9 cellular contexts compared by ENCODE assay signal in the genomic region with DNA sequence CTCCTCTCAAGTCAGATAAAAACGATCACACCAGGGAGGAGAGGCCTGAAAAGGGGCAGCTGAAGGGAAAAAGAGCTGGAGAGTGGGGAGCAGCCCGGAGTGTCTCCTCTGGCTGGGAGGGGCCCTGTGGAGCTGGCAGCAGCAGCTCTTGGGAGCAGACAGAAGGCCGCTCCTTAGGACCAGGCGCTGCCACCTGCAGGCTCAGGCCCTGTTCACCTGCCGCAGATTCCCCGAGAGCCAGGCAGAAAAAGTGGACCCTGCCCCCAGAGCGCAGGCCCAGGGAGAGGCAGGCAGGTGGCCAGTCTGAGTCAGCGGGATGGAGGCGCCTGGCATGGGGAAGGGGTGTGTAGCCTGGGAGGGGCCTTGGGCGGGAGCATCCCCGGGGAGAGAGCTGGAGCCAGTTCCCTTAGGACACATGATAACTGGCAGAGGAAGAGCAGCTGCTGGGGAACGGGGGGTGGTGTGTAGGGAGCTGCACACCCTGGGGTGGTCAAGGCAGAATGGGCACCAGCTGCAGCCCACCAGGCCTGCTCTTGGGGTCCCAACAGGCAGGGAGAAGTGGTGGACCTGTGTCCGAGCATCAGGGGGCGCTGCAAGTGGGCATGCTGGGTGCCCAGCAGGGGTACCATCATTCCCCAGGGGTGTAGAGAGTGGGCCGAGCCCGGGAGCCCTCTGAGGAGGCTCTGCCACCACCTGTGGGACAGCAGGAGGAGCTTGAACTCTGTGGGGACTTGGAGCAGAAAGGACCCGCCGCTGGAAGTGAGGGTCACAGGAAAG.
DNase-seq lines count a peak whose midpoint lies in the region; ATAC-seq and TF ChIP-seq lines count a peak whose summit lies in the region.
"Had no signal": no experiment of that assay in that cellular context is flagged by ENCODE, and none has a peak within 500 bp of the region (broad histone marks: within the 10 kb centered on the region; RNA-seq: fewer than 3 reads in every experiment).

No MANE protein-coding gene starts in this region.

- H3K4me2 ChIP-seq in H9 (ENCODE audit: insufficient read depth, insufficient read length, low read length) (no peak overlapping the region), trophoblast cell (ENCODE audit: low read length) (no peak overlapping the region)

- peaks cover 22 to 31% of the 10 kb centered on the region in 2 experiments for H3K4me1 Mint-ChIP-seq in H9
- peaks cover 24 to 25% of the 10 kb centered on the region in 2 donors for H3K4me1 Mint-ChIP-seq in stimulated activated naive B cell treated with anti-CD40 and anti-IgM and Interleukin-4, amounts not matched to agents 10 μg/mL and 1 μg/mL and 100 μg/mL, for 72 hours

- DNase-seq in H9 (peak; percentile 68), NCI-H526 (lab: John Stamatoyannopoulos, UW) (peak; percentile 94 to 98), trophoblast cell (peak; percentile 75 to 77), ureter (ENCODE audit: low spot score) (no peak)
- DNase-seq in stimulated activated naive B cell treated with anti-CD40 and anti-IgM and Interleukin-4, amounts not matched to agents 10 μg/mL and 1 μg/mL and 100 μg/mL, for 72 hours: no peak
- DNase-seq: activated naive CD8-positive, alpha-beta T cell treated with anti-CD3 and anti-CD28 coated beads, Interleukin-2, amount 10 ng/mL, durations not matched to agents 7 days and 5 days had no signal

- peak; percentile 36; the same call in 2 of the 3 replicates for TF ChIP-seq CTCF in H9 (conservative IDR thresholded peaks at IDR 0.05)

- H2BK120ac ChIP-seq in H9 (ENCODE audit: low read depth, low read length, poor library complexity, severe bottlenecking) (no peak overlapping the region), trophoblast cell (ENCODE audit: insufficient read depth, low read length, poor library complexity) (no peak overlapping the region)

- no peaks in the 10 kb centered on the region; the same call in 1 of the 2 replicates for H3K27me3 Mint-ChIP-seq in H9 (ENCODE audit: low read depth)
- no peaks in the 10 kb centered on the region for H3K27me3 Mint-ChIP-seq in stimulated activated naive B cell treated with anti-CD40 and anti-IgM and Interleukin-4, amounts not matched to agents 10 μg/mL and 1 μg/mL and 100 μg/mL, for 72 hours
- H3K27me3 Mint-ChIP-seq: activated naive CD8-positive, alpha-beta T cell treated with anti-CD3 and anti-CD28 coated beads, Interleukin-2, amount 10 ng/mL, durations not matched to agents 7 days and 5 days had no signal

- H3K79me2 ChIP-seq in H9 (ENCODE audit: insufficient read depth, low read length): no peaks in the 10 kb centered on the region
- H3K79me2 ChIP-seq in trophoblast cell (ENCODE audit: control insufficient read depth, insufficient read depth, low read length, poor library complexity): no peaks in the 10 kb centered on the region

- H3K9ac ChIP-seq in H9 (ENCODE audit: extremely low read depth, insufficient read length, low read length) (no peak overlapping the region), trophoblast cell (ENCODE audit: low read length) (no peak overlapping the region)

- H4K91ac ChIP-seq in H9 (ENCODE audit: insufficient read length, low read depth, low read length): no peak overlapping the region
- peak overlapping the region; percentile 17 for H4K91ac ChIP-seq in trophoblast cell (ENCODE audit: low read depth, low read length)

- peak; percentile 44 for ATAC-seq in esophagus mucosa
- no peak for ATAC-seq in GM19452 (IDR thresholded peaks at IDR 0.05; ENCODE audit: unreplicated experiment)
- ATAC-seq in stimulated activated naive B cell treated with anti-CD40 and anti-IgM and Interleukin-4, amounts not matched to agents 10 μg/mL and 1 μg/mL and 100 μg/mL, for 72 hours (replicated peaks): no peak
- no peak for ATAC-seq in HG03095 (IDR thresholded peaks at IDR 0.05; ENCODE audit: unreplicated experiment)

- no peak overlapping the region for H3K4me3 ChIP-seq in trophoblast cell (ENCODE audit: low read depth, low read length)

- H3K56ac ChIP-seq in H9 (ENCODE audit: insufficient read length, low read depth, low read length): no peak overlapping the region

- no peak overlapping the region for H3T11ph ChIP-seq in H9 (ENCODE audit: low read length)

- H3K36me3 ChIP-seq in trophoblast cell (ENCODE audit: control insufficient read depth in 1 of 2, insufficient read depth in 2 of 2, low read length in 2 of 2): no peaks in the 10 kb centered on the region

- H3K36me3 Mint-ChIP-seq in H9 (ENCODE audit: insufficient read depth in 1 of 3, low read depth in 3 of 3): no peaks in the 10 kb centered on the region
- peaks cover 7 to 9% of the 10 kb centered on the region in 2 donors for H3K36me3 Mint-ChIP-seq in stimulated activated naive B cell treated with anti-CD40 and anti-IgM and Interleukin-4, amounts not matched to agents 10 μg/mL and 1 μg/mL and 100 μg/mL, for 72 hours

- H4K8ac ChIP-seq in H9 (replicated peaks; ENCODE audit: insufficient read length, low read depth, low read length): no peak overlapping the region
- no peak overlapping the region for H4K8ac ChIP-seq in trophoblast cell (ENCODE audit: low read depth, low read length)

- H3K79me1 ChIP-seq in H9 (ENCODE audit: insufficient read depth, low read depth, low read length, poor library complexity, severe bottlenecking): no peaks in the 10 kb centered on the region
- H3K79me1 ChIP-seq in trophoblast cell (ENCODE audit: low read length): peaks cover 14% of the 10 kb centered on the region

- H4K20me1 ChIP-seq in H9 (ENCODE audit: control insufficient read depth, insufficient read depth, insufficient read length): no peaks in the 10 kb centered on the region

- no peaks in the 10 kb centered on the region for H3K27me3 ChIP-seq in H9 (ENCODE audit: insufficient read depth, low read length)
- H3K27me3 ChIP-seq in trophoblast cell (ENCODE audit: insufficient read depth, low read length): no peaks in the 10 kb centered on the region

- no peak overlapping the region for H2BK5ac ChIP-seq in H9 (ENCODE audit: insufficient read length, low read length)
- H2BK5ac ChIP-seq in trophoblast cell (ENCODE audit: low read depth, low read length, poor library complexity): no peak overlapping the region

- H3K4ac ChIP-seq in H9 (ENCODE audit: low read depth, low read length) (no peak overlapping the region), trophoblast cell (ENCODE audit: low read depth, low read length) (no peak overlapping the region)

- WGBS in H9 (ENCODE audit: extremely low coverage, insufficient read length, low lambda C conversion rate): no CpG with 5 or more reads among the region's 18 CpGs
- no CpG with 5 or more reads among the region's 18 CpGs for WGBS in trophoblast cell (ENCODE audit: extremely low coverage, insufficient coverage, insufficient read length)

- no peaks in the 10 kb centered on the region for H3K23me2 ChIP-seq in H9 (ENCODE audit: insufficient read length, low read depth, low read length, poor library complexity, severe bottlenecking)

- H2AFZ ChIP-seq in H9 (ENCODE audit: low read length): no peak overlapping the region
- no peak overlapping the region for H2AFZ ChIP-seq in trophoblast cell (ENCODE audit: insufficient read depth, low read length, poor library complexity)

- H3K4me1 ChIP-seq in H9 (ENCODE audit: insufficient read depth, low read length) (no peaks in the 10 kb centered on the region; the same call in 1 of the 2 replicates), trophoblast cell (ENCODE audit: control insufficient read depth in 1 of 2, insufficient read depth in 2 of 2, low read length in 2 of 2) (peaks cover 13 to 25% of the 10 kb centered on the region in 2 experiments)

- H2BK15ac ChIP-seq in H9 (ENCODE audit: low read depth, low read length): no peak overlapping the region

- H3K14ac ChIP-seq in H9 (ENCODE audit: insufficient read depth, low read length) (no peak overlapping the region; the same call in 1 of the 2 replicates), trophoblast cell (ENCODE audit: low read length) (no peak overlapping the region)

- no peak overlapping the region for H2AK5ac ChIP-seq in H9 (ENCODE audit: insufficient read length, low read length)
- H2AK5ac ChIP-seq in trophoblast cell (ENCODE audit: low read length): peak overlapping the region; percentile 4

- H4K12ac ChIP-seq in trophoblast cell (ENCODE audit: low read depth, low read length): no peak overlapping the region

- H3K27ac Mint-ChIP-seq in H9: peak overlapping the region; percentile 24 to 67 (median 44); a peak in 2 of 7 replicates
- no peak overlapping the region for H3K27ac Mint-ChIP-seq in stimulated activated naive B cell treated with anti-CD40 and anti-IgM and Interleukin-4, amounts not matched to agents 10 μg/mL and 1 μg/mL and 100 μg/mL, for 72 hours
- H3K27ac Mint-ChIP-seq: activated naive CD8-positive, alpha-beta T cell treated with anti-CD3 and anti-CD28 coated beads, Interleukin-2, amount 10 ng/mL, durations not matched to agents 7 days and 5 days had no signal

- H3K4me3 Mint-ChIP-seq in H9: no peak overlapping the region
- H3K4me3 Mint-ChIP-seq in stimulated activated naive B cell treated with anti-CD40 and anti-IgM and Interleukin-4, amounts not matched to agents 10 μg/mL and 1 μg/mL and 100 μg/mL, for 72 hours: no peak overlapping the region
- H3K4me3 Mint-ChIP-seq: activated naive CD8-positive, alpha-beta T cell treated with anti-CD3 and anti-CD28 coated beads, Interleukin-2, amount 10 ng/mL, durations not matched to agents 7 days and 5 days had no signal

- H4K5ac ChIP-seq in H9 (ENCODE audit: insufficient read length, low read depth, low read length): no peak overlapping the region

- H3K27ac ChIP-seq in H9 (ENCODE audit: insufficient read length, low read depth, low read length) (no peak overlapping the region), trophoblast cell (ENCODE audit: low read depth, low read length) (no peak overlapping the region)

- H3K18ac ChIP-seq in H9 (ENCODE audit: insufficient read length, low read depth, low read length): no peak overlapping the region
- H3K18ac ChIP-seq in trophoblast cell (ENCODE audit: low read length): no peak overlapping the region

- no peaks in the 10 kb centered on the region for H3K9me3 ChIP-seq in H9 (ENCODE audit: control insufficient read depth, low read depth, low read length)
- peaks cover 6% of the 10 kb centered on the region for H3K9me3 ChIP-seq in trophoblast cell (ENCODE audit: insufficient read depth, low read depth, low read length)

- H2BK20ac ChIP-seq in H9 (ENCODE audit: low read depth, low read length, poor library complexity, severe bottlenecking): no peak overlapping the region

- no peak overlapping the region for H2BK12ac ChIP-seq in H9 (ENCODE audit: insufficient read length, low read depth, low read length)
- peak overlapping the region; percentile 26 for H2BK12ac ChIP-seq in trophoblast cell (ENCODE audit: low read length)

- H3K23ac ChIP-seq in H9 (ENCODE audit: insufficient read length, low read depth, low read length) (no peak overlapping the region), trophoblast cell (ENCODE audit: low read length) (no peak overlapping the region)

- H3K9me3 Mint-ChIP-seq in H9: no peaks in the 10 kb centered on the region; a peak in 1 of 5 replicates
- peaks cover 4% of the 10 kb centered on the region in 2 donors for H3K9me3 Mint-ChIP-seq in stimulated activated naive B cell treated with anti-CD40 and anti-IgM and Interleukin-4, amounts not matched to agents 10 μg/mL and 1 μg/mL and 100 μg/mL, for 72 hours
- H3K9me3 Mint-ChIP-seq: activated naive CD8-positive, alpha-beta T cell treated with anti-CD3 and anti-CD28 coated beads, Interleukin-2, amount 10 ng/mL, durations not matched to agents 7 days and 5 days had no signal

Comparison
In these comparisons a context has a peak if more than half of its experiments do, and no peak if none do; other contexts are left out.
1. DNase-seq: peak in H9 (single experiment), NCI-H526 (2 of 2) and trophoblast cell (2 of 2); none in ureter (single experiment) and stimulated activated naive B cell treated with anti-CD40 and anti-IgM and Interleukin-4, amounts not matched to agents 10 μg/mL and 1 μg/mL and 100 μg/mL, for 72 hours (single experiment).